Comparison of ENCODE assay signal across 32 cellular contexts in genomic region chr6:84871925-84872324, GRCh38.
"Had no signal": no experiment of that assay in that cellular context is flagged by ENCODE, and none has a peak within 500 bp of the region (broad histone marks: within the 10 kb centered on the region; RNA-seq: fewer than 3 reads in every experiment).

No MANE protein-coding gene starts in this region.

- H3K36me3 Mint-ChIP-seq: activated naive CD8-positive, alpha-beta T cell; memory B cell; naive thymus-derived CD8-positive, alpha-beta T cell; stimulated activated memory B cell treated with anti-CD40 and anti-IgM and Interleukin-4, amounts not matched to agents 10 μg/mL and 1 μg/mL and 100 μg/mL, for 72 hours had no signal

- DNase-seq: activated CD4-positive, alpha-beta memory T cell treated with anti-CD3 and anti-CD28 coated beads, Interleukin-2, amount 10 ng/mL, durations not matched to agents 7 days and 5 days; activated CD4-positive, alpha-beta T cell treated with anti-CD3 and anti-CD28 coated beads for 1 hour; activated CD4-positive, alpha-beta T cell treated with anti-CD3 and anti-CD28 coated beads, Interleukin-2, amount 10 ng/mL, durations not matched to agents 7 days and 5 days; activated naive CD4-positive, alpha-beta T cell; activated T-cell treated with anti-CD3 and anti-CD28 coated beads, Interleukin-2, amount 50 U/mL, for 48 hours; anterior cingulate cortex; cerebellar nuclear complex; colonic mucosa; effector memory CD4-positive, alpha-beta T cell; erythroblast; left colon; naive thymus-derived CD8-positive, alpha-beta T cell; nucleus accumbens; pancreas; retina; sigmoid colon; small intestine; stimulated activated CD4-positive, alpha-beta T cell treated with anti-CD3 and anti-CD28 coated beads, Interleukin-1b, Interleukin-23, amount 100 ng/mL, for 48 hours; stimulated activated CD4-positive, alpha-beta T cell treated with anti-CD3 and anti-CD28 coated beads, Interleukin-4, amount 100 ng/mL, for 4 hours; stimulated activated CD8-positive, alpha-beta memory T cell treated with anti-CD3 and anti-CD28 coated beads, Interleukin-4, amount 100 ng/mL, for 48 hours; stomach; T-helper 2 cell; thyroid gland; upper lobe of right lung had no signal

- H3K27ac ChIP-seq: cardiac muscle cell, colonic mucosa, gastroesophageal sphincter, hepatocyte, pancreas, prostate gland, sigmoid colon, stomach, thyroid gland, upper lobe of right lung had no signal

- H3K4me3 Mint-ChIP-seq: activated CD4-positive, alpha-beta memory T cell treated with anti-CD3 and anti-CD28 coated beads, Interleukin-2, amount 10 ng/mL, durations not matched to agents 7 days and 5 days; activated CD4-positive, alpha-beta T cell treated with anti-CD3 and anti-CD28 coated beads, Interleukin-2, amount 10 ng/mL, durations not matched to agents 7 days and 5 days; activated naive CD8-positive, alpha-beta T cell; memory B cell; naive thymus-derived CD8-positive, alpha-beta T cell; neural crest cell; stimulated activated memory B cell treated with anti-CD40 and anti-IgM and Interleukin-4, amounts not matched to agents 10 μg/mL and 1 μg/mL and 100 μg/mL, for 72 hours had no signal

- H3K9me3 ChIP-seq: colonic mucosa, gastroesophageal sphincter, pancreas, prostate gland, stomach, thyroid gland, upper lobe of right lung had no signal

- ATAC-seq: gastroesophageal sphincter; left colon; naive thymus-derived CD8-positive, alpha-beta T cell; pancreas; stimulated activated memory B cell treated with anti-CD40 and anti-IgM and Interleukin-4, amounts not matched to agents 10 μg/mL and 1 μg/mL and 100 μg/mL, for 72 hours; upper lobe of right lung had no signal

- H3K79me2 ChIP-seq: hepatocyte had no signal

- H3K27ac Mint-ChIP-seq: activated CD4-positive, alpha-beta memory T cell treated with anti-CD3 and anti-CD28 coated beads, Interleukin-2, amount 10 ng/mL, durations not matched to agents 7 days and 5 days; activated CD4-positive, alpha-beta T cell treated with anti-CD3 and anti-CD28 coated beads, Interleukin-2, amount 10 ng/mL, durations not matched to agents 7 days and 5 days; activated naive CD8-positive, alpha-beta T cell; memory B cell; naive thymus-derived CD8-positive, alpha-beta T cell; stimulated activated memory B cell treated with anti-CD40 and anti-IgM and Interleukin-4, amounts not matched to agents 10 μg/mL and 1 μg/mL and 100 μg/mL, for 72 hours had no signal

- H3K4me3 ChIP-seq: cardiac muscle cell, colonic mucosa, gastroesophageal sphincter, hepatocyte, pancreas, prostate gland, sigmoid colon, stomach, thyroid gland, upper lobe of right lung had no signal

- H3K9me3 Mint-ChIP-seq: activated CD4-positive, alpha-beta memory T cell treated with anti-CD3 and anti-CD28 coated beads, Interleukin-2, amount 10 ng/mL, durations not matched to agents 7 days and 5 days; activated CD4-positive, alpha-beta T cell treated with anti-CD3 and anti-CD28 coated beads, Interleukin-2, amount 10 ng/mL, durations not matched to agents 7 days and 5 days; memory B cell; neural crest cell had no signal

- H3K4me1 ChIP-seq: colonic mucosa, gastroesophageal sphincter, pancreas, prostate gland, sigmoid colon, stomach, thyroid gland, upper lobe of right lung had no signal

- H3K27me3 Mint-ChIP-seq: activated CD4-positive, alpha-beta memory T cell treated with anti-CD3 and anti-CD28 coated beads, Interleukin-2, amount 10 ng/mL, durations not matched to agents 7 days and 5 days; activated CD4-positive, alpha-beta T cell treated with anti-CD3 and anti-CD28 coated beads, Interleukin-2, amount 10 ng/mL, durations not matched to agents 7 days and 5 days; activated naive CD8-positive, alpha-beta T cell; stimulated activated memory B cell treated with anti-CD40 and anti-IgM and Interleukin-4, amounts not matched to agents 10 μg/mL and 1 μg/mL and 100 μg/mL, for 72 hours had no signal

- H3K4me2 ChIP-seq: hepatocyte had no signal

- H3K27me3 ChIP-seq: cardiac muscle cell, colonic mucosa, gastroesophageal sphincter, hepatocyte, pancreas, sigmoid colon, stomach, thyroid gland, upper lobe of right lung had no signal

- H3K4me1 Mint-ChIP-seq: activated CD4-positive, alpha-beta memory T cell treated with anti-CD3 and anti-CD28 coated beads, Interleukin-2, amount 10 ng/mL, durations not matched to agents 7 days and 5 days; activated CD4-positive, alpha-beta T cell treated with anti-CD3 and anti-CD28 coated beads, Interleukin-2, amount 10 ng/mL, durations not matched to agents 7 days and 5 days; memory B cell; naive thymus-derived CD8-positive, alpha-beta T cell; neural crest cell; stimulated activated memory B cell treated with anti-CD40 and anti-IgM and Interleukin-4, amounts not matched to agents 10 μg/mL and 1 μg/mL and 100 μg/mL, for 72 hours had no signal

- H2AFZ ChIP-seq: hepatocyte had no signal

- H3K36me3 ChIP-seq: cardiac muscle cell, colonic mucosa, gastroesophageal sphincter, pancreas, prostate gland, sigmoid colon, stomach, thyroid gland, upper lobe of right lung had no signal
